In the genomic region with DNA sequence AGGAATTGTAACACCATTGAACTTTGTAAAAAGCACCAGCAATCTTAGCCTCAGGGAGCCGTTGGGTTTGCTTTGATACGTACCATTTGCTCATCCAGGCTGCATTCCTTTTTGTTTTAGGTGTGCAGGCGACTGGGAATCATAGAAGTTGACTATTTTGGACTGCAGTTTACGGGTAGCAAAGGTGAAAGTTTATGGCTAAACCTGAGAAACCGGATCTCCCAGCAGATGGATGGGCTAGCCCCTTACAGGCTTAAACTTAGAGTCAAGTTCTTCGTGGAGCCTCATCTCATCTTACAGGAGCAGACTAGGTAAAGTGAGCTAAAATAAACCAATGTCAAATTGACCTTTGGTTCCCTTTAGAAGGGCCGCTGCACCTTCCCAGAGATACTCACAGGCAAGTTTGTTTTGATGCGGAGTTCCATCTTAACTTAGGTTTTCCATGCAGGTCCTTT, we compare ENCODE assay signal across 8 cellular contexts. TPM values are rescaled to one million over a fixed set of nuclear protein-coding genes. Genes with fewer than 3 reads are reported as not detected.
A peak's percentile ranks its signal among the peaks of the same experiment; 100 is the strongest.
DNase-seq lines count a peak whose midpoint lies in the region; ATAC-seq, FAIRE-seq and TF ChIP-seq lines count a peak whose summit lies in the region.

No MANE protein-coding gene starts in this region.

- H3K27ac Mint-ChIP-seq in activated CD4-positive, alpha-beta memory T cell treated with anti-CD3 and anti-CD28 coated beads for 36 hours: peak overlapping the region; percentile 94

- DNase-seq in right atrium auricular region (ENCODE audit: low spot score): no peak
- no peak for DNase-seq in Right ventricle myocardium inferior (ENCODE audit: missing footprints)
- no peak for DNase-seq in activated CD4-positive, alpha-beta memory T cell treated with anti-CD3 and anti-CD28 coated beads for 36 hours
- DNase-seq in iPS DF 6.9 (ENCODE audit: low read depth, low spot score): no peak
- no peak for DNase-seq in small intestine
- DNase-seq in medulla oblongata (ENCODE audit: extremely low spot score): no peak
- DNase-seq in effector CD4-positive, alpha-beta T cell: no peak

- WGBS in iPS DF 6.9 (ENCODE audit: insufficient coverage, insufficient read length): no CpG with 5 or more reads among the region's 8 CpGs
- 8 to 14% (median 11%) methylated on average over 8 of the region's 8 CpGs for WGBS in small intestine, 3 donors

- POLR2A ChIA-PET in activated CD4-positive, alpha-beta memory T cell treated with anti-CD3 and anti-CD28 coated beads for 36 hours (lab: Charles Lee): interaction anchor here (1.4 to 3.2 kb wide), 3 partner anchors 53 to 360 kb away, joined by 5 to 11 read pairs (median 7); no protein-coding TSS in a partner anchor

- TF ChIP-seq CTCF in right atrium auricular region (IDR thresholded peaks at IDR 0.05): no peak

- H3K36me3 Mint-ChIP-seq in activated CD4-positive, alpha-beta memory T cell treated with anti-CD3 and anti-CD28 coated beads for 36 hours: peaks cover 30% of the 10 kb centered on the region

- H3K4me1 ChIP-seq in right atrium auricular region: peaks cover 0 to 47% of the 10 kb centered on the region in 2 donors
- H3K4me1 ChIP-seq in iPS DF 6.9 (ENCODE audit: control insufficient read depth, insufficient read depth, low read length): no peaks in the 10 kb centered on the region
- H3K4me1 ChIP-seq in small intestine (ENCODE audit: control insufficient read depth in 2 of 2, insufficient read depth in 1 of 2, low read depth in 1 of 2, low read length in 1 of 2): peaks cover 6 to 9% of the 10 kb centered on the region in 2 donors

- peak overlapping the region; percentile 93 for H3K4me3 Mint-ChIP-seq in activated CD4-positive, alpha-beta memory T cell treated with anti-CD3 and anti-CD28 coated beads for 36 hours

- H3K9me3 Mint-ChIP-seq in activated CD4-positive, alpha-beta memory T cell treated with anti-CD3 and anti-CD28 coated beads for 36 hours: no peaks in the 10 kb centered on the region

- no peaks in the 10 kb centered on the region for H3K27me3 Mint-ChIP-seq in activated CD4-positive, alpha-beta memory T cell treated with anti-CD3 and anti-CD28 coated beads for 36 hours

- no peaks in the 10 kb centered on the region for H3K27me3 ChIP-seq in right atrium auricular region
- no peaks in the 10 kb centered on the region for H3K27me3 ChIP-seq in iPS DF 6.9 (ENCODE audit: control insufficient read depth, insufficient read depth, low read length)
- H3K27me3 ChIP-seq in small intestine (ENCODE audit: control insufficient read depth in 2 of 2, insufficient read depth in 2 of 2, low read length in 2 of 2): no peaks in the 10 kb centered on the region

- H3K27ac ChIP-seq in right atrium auricular region (peak overlapping the region; percentile 97 to 99), iPS DF 6.9 (ENCODE audit: low read length) (no peak overlapping the region), small intestine (ENCODE audit: low read depth in 1 of 2, low read length in 1 of 2) (peak overlapping the region; percentile 61 to 98)

- CTCF ChIA-PET in activated CD4-positive, alpha-beta memory T cell treated with anti-CD3 and anti-CD28 coated beads for 36 hours (lab: Charles Lee): interaction anchor here (1.0 to 3.3 kb wide), 6 partner anchors 50 to 439 kb away, joined by 3 to 20 read pairs (median 6); no protein-coding TSS in a partner anchor

- intact Hi-C loops in Right ventricle myocardium inferior (cut with DNase I): loop anchor here (2.0 kb wide), 1 partner anchor 52 kb away; no protein-coding TSS in a partner anchor
- intact Hi-C loops in activated CD4-positive, alpha-beta memory T cell treated with anti-CD3 and anti-CD28 coated beads for 36 hours (cut with micrococcal nuclease): loop anchor here (2.0 to 10.0 kb wide), 4 partner anchors 190 to 1572 kb away; a partner anchor contains a TSS

- peaks cover 41% of the 10 kb centered on the region for H3K4me1 Mint-ChIP-seq in activated CD4-positive, alpha-beta memory T cell treated with anti-CD3 and anti-CD28 coated beads for 36 hours (ENCODE audit: low read depth)

- H3K9me3 ChIP-seq in right atrium auricular region (no peaks in the 10 kb centered on the region), iPS DF 6.9 (ENCODE audit: control insufficient read depth, insufficient read depth, low read length) (no peaks in the 10 kb centered on the region), small intestine (ENCODE audit: control insufficient read depth, low read depth) (no peaks in the 10 kb centered on the region)

- peaks cover 3% of the 10 kb centered on the region for H3K36me3 ChIP-seq in right atrium auricular region
- H3K36me3 ChIP-seq in iPS DF 6.9 (ENCODE audit: control insufficient read depth, insufficient read depth, low read length): no peaks in the 10 kb centered on the region
- H3K36me3 ChIP-seq in small intestine (ENCODE audit: control insufficient read depth in 2 of 2, insufficient read depth in 2 of 2, low read length in 2 of 2): peaks cover 0 to 4% of the 10 kb centered on the region in 2 donors

- H3K4me3 ChIP-seq in right atrium auricular region: peak overlapping the region; percentile 97 to 100
- H3K4me3 ChIP-seq in iPS DF 6.9 (ENCODE audit: low read length): peak overlapping the region; percentile 68; the same call in 1 of the 2 replicates
- H3K4me3 ChIP-seq in small intestine (ENCODE audit: low read depth in 1 of 2, low read length in 2 of 2): peak overlapping the region; percentile 63 to 90

- no peak for FAIRE-seq in small intestine (lab: Jason Lieb, UNC)

- no peak for ATAC-seq in Right ventricle myocardium inferior
- ATAC-seq in HG02970 (IDR thresholded peaks at IDR 0.05; ENCODE audit: low FRiP score, unreplicated experiment): no peak

RNA-seq across cellular contexts. Expression of a gene that starts 1.6 kb away (rescaled TPM):
- total RNA-seq in right atrium auricular region (10 to 100 TPM; 15.6 to 25.1 TPM), Right ventricle myocardium inferior (13.0 TPM)
- 10 to 100 TPM; 11.4 TPM for total RNA-seq in activated CD4-positive, alpha-beta memory T cell treated with anti-CD3 and anti-CD28 coated beads for 36 hours
- 10 to 100 TPM; 10.7 to 21.1 (median 16.9) TPM for polyA plus RNA-seq in small intestine
